In genomic region chr2:95640515-95641288, GRCh38 we compare ENCODE assay signal across 14 cellular contexts. TPM values are rescaled to one million over a fixed set of nuclear protein-coding genes. Genes with fewer than 3 reads are reported as not detected.
DNase-seq lines count a peak whose midpoint lies in the region; ATAC-seq, FAIRE-seq and TF ChIP-seq lines count a peak whose summit lies in the region.
"Not testable (repeated sequence)": the region's sequence is repeated elsewhere in the genome, so short reads cannot be mapped to it uniquely, and the experiment has no call there.
"Had no signal": no experiment of that assay in that cellular context is flagged by ENCODE, and none has a peak within 500 bp of the region (broad histone marks: within the 10 kb centered on the region; RNA-seq: fewer than 3 reads in every experiment).

No MANE protein-coding gene starts in this region.

- WGBS in heart right ventricle, 2 donors = 67 to 80% methylated on average over 2 of the region's 25 CpGs
- 30 to 67% methylated on average over 2 to 3 of the region's 25 CpGs for WGBS in upper lobe of left lung, 2 donors

- not testable (repeated sequence) for H3K9ac ChIP-seq in PC-3 (ENCODE audit: low read length)

- not testable (repeated sequence) for TF ChIP-seq CTCF in PC-3 (conservative IDR thresholded peaks at IDR 0.05; ENCODE audit: low read depth, low read length); brain microvascular endothelial cell (IDR thresholded peaks at IDR 0.05; ENCODE audit: low read depth, low read length, missing control alignments); heart right ventricle (IDR thresholded peaks at IDR 0.05); left lung (IDR thresholded peaks at IDR 0.05); omental fat pad (IDR thresholded peaks at IDR 0.05); upper lobe of left lung (IDR thresholded peaks at IDR 0.05)

- H4K20me1 ChIP-seq in PC-3 (ENCODE audit: low read length) = not testable (repeated sequence)

- POLR2A ChIA-PET in PC-3 (lab: Charles Lee; ENCODE audit: unreplicated experiment) = not testable (repeated sequence)

- intact Hi-C loops in PC-3 (cut with micrococcal nuclease); heart right ventricle (cut with DNase I); left lung (cut with DNase I): not testable (repeated sequence)

- TF ChIP-seq POLR2A in H54 (IDR thresholded peaks at IDR 0.05; ENCODE audit: low read depth, low read length); upper lobe of left lung (IDR thresholded peaks at IDR 0.05): not testable (repeated sequence)

- H2AFZ ChIP-seq in PC-3 (ENCODE audit: low read length) = not testable (repeated sequence)

- not testable (repeated sequence) for DNase-seq in H54 (ENCODE audit: insufficient read length, low spot score); PC-3; heart right ventricle; left lung; omental fat pad (ENCODE audit: low spot score); upper lobe of left lung
- DNase-seq in brain microvascular endothelial cell = peak; percentile 9

- ATAC-seq in PC-3 (peak; percentile 21; the same call in 1 of the 2 replicates), heart right ventricle (peak in 7 of 8 donors; percentile 20 to 70 (median 37)), left lung (peak; percentile 64), omental fat pad (ENCODE audit: low FRiP score) (peak; percentile 80), upper lobe of left lung (ENCODE audit: low FRiP score in 2 of 2) (peak; percentile 65 to 69)

- not testable (repeated sequence) for H3K4me1 ChIP-seq in PC-3 (ENCODE audit: insufficient read depth, low read length); heart right ventricle; left lung; upper lobe of left lung

- TF ChIP-seq EP300 in upper lobe of left lung (IDR thresholded peaks at IDR 0.05) = not testable (repeated sequence)

- H3F3A ChIP-seq in PC-3 (ENCODE audit: low read length, unreplicated experiment) = not testable (repeated sequence)

- FAIRE-seq in H54 (lab: Jason Lieb, UNC) = peak; percentile 89

- in situ Hi-C loops in brain microvascular endothelial cell (cut with HindIII; ENCODE audit: low pct_ligation_motif_present, low sequenced_read_pairs) = not testable (repeated sequence)

- H3K79me2 ChIP-seq in PC-3 (ENCODE audit: low read length) = not testable (repeated sequence)

- not testable (repeated sequence) for H3K4me2 ChIP-seq in PC-3 (ENCODE audit: low read length)

- H3K27ac ChIP-seq in PC-3 (ENCODE audit: low read length); brain microvascular endothelial cell; heart right ventricle; left lung; upper lobe of left lung: not testable (repeated sequence)

- H3K27me3 ChIP-seq in PC-3 (ENCODE audit: low read length); brain microvascular endothelial cell (replicated peaks); heart right ventricle; left lung; upper lobe of left lung: not testable (repeated sequence)

- CTCF ChIA-PET in PC-3 (lab: Charles Lee) = not testable (repeated sequence)

- H3K9me3 ChIP-seq in PC-3 (ENCODE audit: low read length); heart right ventricle; left lung; upper lobe of left lung: not testable (repeated sequence)

- not testable (repeated sequence) for BruUV-seq in PC-3 (replicated peaks; lab: Mats Ljungman, UMichigan)

- H3K36me3 ChIP-seq in PC-3 (ENCODE audit: low read depth, low read length); brain microvascular endothelial cell (replicated peaks); heart right ventricle; left lung; upper lobe of left lung: not testable (repeated sequence)

- not testable (repeated sequence) for H3K4me3 ChIP-seq in PC-3 (ENCODE audit: low read length); brain microvascular endothelial cell (ENCODE audit: low read depth, low read length); heart right ventricle; left lung; upper lobe of left lung

- not testable (repeated sequence) for H3K9me2 ChIP-seq in PC-3 (replicated peaks; ENCODE audit: low read length)

RNA-seq across cellular contexts. Expression of gene TRIM43, which starts 48.9 kb away (rescaled TPM):
- total RNA-seq in PC-3 (2014; rRNA removed) (not detected in 2 replicates), heart right ventricle (not detected), left lung (not detected), omental fat pad (not detected), upper lobe of left lung (not detected)
- not detected for polyA plus RNA-seq in heart right ventricle
- total RNA-seq: A172, H1, K562, M059J, OCI-LY7, SK-MEL-5 had no signal
- polyA plus RNA-seq: BJ, H1, K562 had no signal

Comparison
In these comparisons a context has a peak if more than half of its experiments do, and no peak if none do; other contexts are left out.
1. ATAC-seq: peak in every context shown above with its lines; median percentile 80 in omental fat pad; 67 in upper lobe of left lung; 64 in left lung; 37 in heart right ventricle; 21 in PC-3.